ENCODE assay signal across 33 cellular contexts in genomic region chr6:45302832-45303231, GRCh38.
"Had no signal": no experiment of that assay in that cellular context is flagged by ENCODE, and none has a peak within 500 bp of the region (broad histone marks: within the 10 kb centered on the region; RNA-seq: fewer than 3 reads in every experiment).

No MANE protein-coding gene starts in this region.

- H3K27ac ChIP-seq: ascending aorta, cardiac muscle cell, VCaP had no signal

- H3K4me1 Mint-ChIP-seq: activated B cell treated with CpG ODN at 0.5 μM for 24 hours, brain had no signal

- H3K27me3 Mint-ChIP-seq: activated B cell treated with CpG ODN at 0.5 μM for 24 hours; activated CD4-positive, alpha-beta memory T cell treated with anti-CD3 and anti-CD28 coated beads for 36 hours; activated CD8-positive, alpha-beta T cell treated with anti-CD3 and anti-CD28 coated beads for 36 hours; activated naive CD4-positive, alpha-beta T cell treated with anti-CD3 and anti-CD28 coated beads, Interleukin-2, amount 10 ng/mL, durations not matched to agents 7 days and 5 days; activated naive CD4-positive, alpha-beta T cell treated with anti-CD3 and anti-CD28 coated beads, Interleukin-2, amount 50 U/mL, for 24 hours; activated naive CD8-positive, alpha-beta T cell; activated naive CD8-positive, alpha-beta T cell treated with anti-CD3 and anti-CD28 coated beads, Interleukin-2, amount 10 ng/mL, durations not matched to agents 7 days and 5 days; activated naive CD8-positive, alpha-beta T cell treated with anti-CD3 and anti-CD28 coated beads, Interleukin-2, amount 50 U/mL, for 24 hours; activated T-helper 17 cell treated with anti-CD3 and anti-CD28 coated beads, Interleukin-2, amount 50 U/mL, for 72 hours; brain; central memory CD8-positive, alpha-beta T cell; T-cell; T-helper 17 cell had no signal

- DNase-seq: activated B cell treated with CpG ODN at 0.5 μM for 24 hours; activated CD4-positive, alpha-beta memory T cell treated with anti-CD3 and anti-CD28 coated beads for 36 hours; activated CD4-positive, alpha-beta T cell treated with anti-CD3 and anti-CD28 coated beads for 48 hours; activated CD4-positive, alpha-beta T cell treated with anti-CD3 and anti-CD28 coated beads, Interleukin-2, amount 50 U/mL, for 1 hour; activated CD4-positive, alpha-beta T cell treated with anti-CD3 and anti-CD28 coated beads, Interleukin-2, amount 50 U/mL, for 4 hours; activated CD4-positive, CD25-positive, alpha-beta regulatory T cell treated with anti-CD3 and anti-CD28 coated beads, Interleukin-2, amount 50 U/mL, for 72 hours; activated CD8-positive, alpha-beta memory T cell treated with anti-CD3 and anti-CD28 coated beads, Interleukin-2, amount 50 U/mL, for 4 hours; activated CD8-positive, alpha-beta T cell treated with anti-CD3 and anti-CD28 coated beads for 36 hours; activated effector memory CD4-positive, alpha-beta T cell treated with anti-CD3 and anti-CD28 coated beads, Interleukin-2, amount 50 U/mL, for 16 hours; activated naive CD4-positive, alpha-beta T cell treated with anti-CD3 and anti-CD28 coated beads, Interleukin-2, amount 10 ng/mL, durations not matched to agents 7 days and 5 days; activated naive CD4-positive, alpha-beta T cell treated with Interleukin-2 at 50 U/mL for 16 hours; activated naive CD8-positive, alpha-beta T cell treated with anti-CD3 and anti-CD28 coated beads, Interleukin-2, amount 10 ng/mL, durations not matched to agents 7 days and 5 days; activated naive CD8-positive, alpha-beta T cell treated with anti-CD3 and anti-CD28 coated beads, Interleukin-2, amount 50 U/mL, for 24 hours; activated T-cell treated with anti-CD3 and anti-CD28 coated beads for 4 hours; activated T-cell treated with anti-CD3 and anti-CD28 coated beads, Interleukin-2, amount 50 U/mL, for 1 hour; activated T-cell treated with anti-CD3 and anti-CD28 coated beads, Interleukin-2, amount 50 U/mL, for 4 hours; activated T-cell treated with anti-CD3 and anti-CD28 coated beads, Interleukin-2, amount 50 U/mL, for 72 hours; amygdala; anterior cingulate cortex; caudate nucleus; cerebellar nuclear complex; T-cell; T-helper 17 cell; T-helper 9 cell had no signal

- H3K27ac Mint-ChIP-seq: activated B cell treated with CpG ODN at 0.5 μM for 24 hours; activated CD4-positive, alpha-beta memory T cell treated with anti-CD3 and anti-CD28 coated beads for 36 hours; activated CD8-positive, alpha-beta T cell treated with anti-CD3 and anti-CD28 coated beads for 36 hours; activated naive CD4-positive, alpha-beta T cell treated with anti-CD3 and anti-CD28 coated beads, Interleukin-2, amount 10 ng/mL, durations not matched to agents 7 days and 5 days; activated naive CD4-positive, alpha-beta T cell treated with anti-CD3 and anti-CD28 coated beads, Interleukin-2, amount 50 U/mL, for 24 hours; activated naive CD8-positive, alpha-beta T cell; activated naive CD8-positive, alpha-beta T cell treated with anti-CD3 and anti-CD28 coated beads, Interleukin-2, amount 10 ng/mL, durations not matched to agents 7 days and 5 days; activated naive CD8-positive, alpha-beta T cell treated with anti-CD3 and anti-CD28 coated beads, Interleukin-2, amount 50 U/mL, for 24 hours; activated T-cell treated with anti-CD3 and anti-CD28 coated beads, Interleukin-2, amount 50 U/mL, for 72 hours; activated T-helper 1 cell treated with anti-CD3 and anti-CD28 coated beads, Interleukin-12 subunit alpha, Interleukin-12 subunit beta, Interleukin-2, Interleukin-4 antibody, amounts not matched to agents 30 ng/mL and 10 ng/mL and 1 ng/mL, durations not matched to agents 14 hours and 24 hours and 36 hours; activated T-helper 17 cell treated with anti-CD3 and anti-CD28 coated beads, Interleukin-2, amount 50 U/mL, for 72 hours; brain; T-cell; T-helper 17 cell had no signal

- H3K36me3 ChIP-seq: ascending aorta, cardiac muscle cell had no signal

- ATAC-seq: activated CD8-positive, alpha-beta T cell treated with anti-CD3 and anti-CD28 coated beads for 36 hours; activated naive CD8-positive, alpha-beta T cell treated with anti-CD3 and anti-CD28 coated beads, Interleukin-2, amount 50 U/mL, for 24 hours; activated T-cell treated with anti-CD3 and anti-CD28 coated beads, Interleukin-2, amount 50 U/mL, for 4 hours; activated T-cell treated with anti-CD3 and anti-CD28 coated beads, Interleukin-2, amount 50 U/mL, for 72 hours; activated T-helper 17 cell treated with anti-CD3 and anti-CD28 coated beads, Interleukin-2, amount 50 U/mL, for 72 hours; T-cell; T-helper 17 cell had no signal

- H3K4me3 Mint-ChIP-seq: activated B cell treated with CpG ODN at 0.5 μM for 24 hours; activated CD4-positive, alpha-beta memory T cell treated with anti-CD3 and anti-CD28 coated beads for 36 hours; activated CD8-positive, alpha-beta T cell treated with anti-CD3 and anti-CD28 coated beads for 36 hours; activated naive CD4-positive, alpha-beta T cell treated with anti-CD3 and anti-CD28 coated beads, Interleukin-2, amount 10 ng/mL, durations not matched to agents 7 days and 5 days; activated naive CD4-positive, alpha-beta T cell treated with anti-CD3 and anti-CD28 coated beads, Interleukin-2, amount 50 U/mL, for 24 hours; activated naive CD8-positive, alpha-beta T cell; activated naive CD8-positive, alpha-beta T cell treated with anti-CD3 and anti-CD28 coated beads, Interleukin-2, amount 10 ng/mL, durations not matched to agents 7 days and 5 days; activated naive CD8-positive, alpha-beta T cell treated with anti-CD3 and anti-CD28 coated beads, Interleukin-2, amount 50 U/mL, for 24 hours; activated T-cell treated with anti-CD3 and anti-CD28 coated beads, Interleukin-2, amount 50 U/mL, for 4 hours; activated T-cell treated with anti-CD3 and anti-CD28 coated beads, Interleukin-2, amount 50 U/mL, for 72 hours; activated T-helper 1 cell treated with anti-CD3 and anti-CD28 coated beads, Interleukin-12 subunit alpha, Interleukin-12 subunit beta, Interleukin-2, Interleukin-4 antibody, amounts not matched to agents 30 ng/mL and 10 ng/mL and 1 ng/mL, durations not matched to agents 14 hours and 24 hours and 36 hours; activated T-helper 17 cell treated with anti-CD3 and anti-CD28 coated beads, Interleukin-2, amount 50 U/mL, for 72 hours; brain; central memory CD8-positive, alpha-beta T cell; T-cell; T-helper 17 cell had no signal

- H3K9me3 ChIP-seq: ascending aorta had no signal

- H3K9me3 Mint-ChIP-seq: activated naive CD4-positive, alpha-beta T cell treated with anti-CD3 and anti-CD28 coated beads, Interleukin-2, amount 50 U/mL, for 24 hours; activated T-helper 17 cell treated with anti-CD3 and anti-CD28 coated beads, Interleukin-2, amount 50 U/mL, for 72 hours; central memory CD8-positive, alpha-beta T cell had no signal
